In the genomic region with DNA sequence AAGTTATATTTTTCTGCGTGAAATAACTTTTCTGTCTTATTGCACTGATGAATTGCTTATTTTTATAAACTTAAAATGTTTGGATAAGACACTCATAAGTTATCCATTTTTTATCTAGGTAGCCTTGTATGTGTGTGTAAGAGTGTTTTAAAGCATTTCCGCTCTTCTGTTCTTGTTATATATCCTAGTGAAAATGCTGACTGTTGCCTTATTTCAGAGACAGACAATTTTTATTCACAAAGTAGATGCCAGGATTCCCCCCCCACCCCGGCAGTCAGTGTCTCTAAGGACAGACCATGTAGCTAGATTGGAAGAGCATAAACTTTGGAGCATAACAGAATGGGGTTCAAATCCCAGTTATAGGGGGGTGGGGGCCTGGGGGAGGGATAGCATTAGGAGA, we compare ENCODE assay signal across 8 cellular contexts. TPM values are rescaled to one million over a fixed set of nuclear protein-coding genes. Genes with fewer than 3 reads are reported as not detected.
DNase-seq lines count a peak whose midpoint lies in the region; ATAC-seq, FAIRE-seq and TF ChIP-seq lines count a peak whose summit lies in the region.
"Had no signal": no experiment of that assay in that cellular context is flagged by ENCODE, and none has a peak within 500 bp of the region (broad histone marks: within the 10 kb centered on the region; RNA-seq: fewer than 3 reads in every experiment).

No MANE protein-coding gene starts in this region.

- H3K27ac Mint-ChIP-seq in H9 (no peak overlapping the region; a peak in 1 of 7 replicates), endothelial cell (ENCODE audit: unreplicated experiment) (peak overlapping the region; percentile 52)

- intact Hi-C loops in sciatic nerve (cut with DNase I) (no loop called here), thyroid gland (cut with DNase I) (no loop called here)

- H3K27ac ChIP-seq in H9 (ENCODE audit: insufficient read length, low read depth, low read length) (no peak overlapping the region), parathyroid adenoma (no peak overlapping the region), thyroid gland (no peak overlapping the region)

- no peak overlapping the region for H2BK20ac ChIP-seq in H9 (ENCODE audit: low read depth, low read length, poor library complexity, severe bottlenecking)

- H3K27me3 Mint-ChIP-seq in H9 (ENCODE audit: low read depth) (peaks cover 2% of the 10 kb centered on the region; the same call in 1 of the 2 replicates), endothelial cell (ENCODE audit: unreplicated experiment) (no peaks in the 10 kb centered on the region)

- H3K27me3 ChIP-seq in H9 (ENCODE audit: insufficient read depth, low read length) (no peaks in the 10 kb centered on the region), parathyroid adenoma (ENCODE audit: control insufficient read depth, insufficient read depth, low read length) (no peaks in the 10 kb centered on the region), thyroid gland (no peaks in the 10 kb centered on the region)

- H3K18ac ChIP-seq in H9 (ENCODE audit: insufficient read length, low read depth, low read length): no peak overlapping the region

- WGBS in H9 (ENCODE audit: extremely low coverage, insufficient read length, low lambda C conversion rate): no CpG with 5 or more reads among the region's 3 CpGs
- 65 to 71% methylated on average over 3 of the region's 3 CpGs for WGBS in thyroid gland, 2 donors

- H2BK5ac ChIP-seq in H9 (ENCODE audit: insufficient read length, low read length): no peak overlapping the region

- no peak overlapping the region for H2BK12ac ChIP-seq in H9 (ENCODE audit: insufficient read length, low read depth, low read length)

- H3K9me3 ChIP-seq in H9 (ENCODE audit: control insufficient read depth, low read depth, low read length) (no peaks in the 10 kb centered on the region), parathyroid adenoma (ENCODE audit: control insufficient read depth, low read length) (no peaks in the 10 kb centered on the region), thyroid gland (no peaks in the 10 kb centered on the region)

- H3K23ac ChIP-seq in H9 (ENCODE audit: insufficient read length, low read depth, low read length): no peak overlapping the region

- DNase-seq in H9 (no peak), RKO (ENCODE audit: low spot score) (peak; percentile 61), endothelial cell (ENCODE audit: low spot score) (no peak), sciatic nerve (ENCODE audit: low spot score) (no peak), thyroid gland (no peak), D721Med (ENCODE audit: insufficient read length, low spot score) (no peak)
- DNase-seq: NCI-H510A had no signal

- peaks cover 27 to 35% of the 10 kb centered on the region in 2 experiments for H3K4me1 Mint-ChIP-seq in H9
- peaks cover 11% of the 10 kb centered on the region for H3K4me1 Mint-ChIP-seq in endothelial cell (ENCODE audit: unreplicated experiment)

- H3T11ph ChIP-seq in H9 (ENCODE audit: low read length): no peak overlapping the region

- H2BK15ac ChIP-seq in H9 (ENCODE audit: low read depth, low read length): no peak overlapping the region

- H3K36me3 Mint-ChIP-seq in H9 (ENCODE audit: insufficient read depth in 1 of 3, low read depth in 3 of 3): peaks cover 5 to 19% (median 16%) of the 10 kb centered on the region in 3 experiments; a peak in 6 of 7 replicates
- H3K36me3 Mint-ChIP-seq in endothelial cell (ENCODE audit: low read depth, unreplicated experiment): no peaks in the 10 kb centered on the region

- FAIRE-seq in D721Med (lab: Jason Lieb, UNC): no peak

- H3K9ac ChIP-seq in H9 (ENCODE audit: extremely low read depth, insufficient read length, low read length) (no peak overlapping the region), parathyroid adenoma (no peak overlapping the region)

- H3K4me1 ChIP-seq in H9 (ENCODE audit: insufficient read depth, low read length) (no peaks in the 10 kb centered on the region), parathyroid adenoma (peaks cover 5% of the 10 kb centered on the region), thyroid gland (peaks cover 12 to 20% of the 10 kb centered on the region in 2 donors)

- ATAC-seq in sciatic nerve: no peak

- H3K4ac ChIP-seq in H9 (ENCODE audit: low read depth, low read length): no peak overlapping the region

- no peak overlapping the region for H2AFZ ChIP-seq in H9 (ENCODE audit: low read length)
- no peak overlapping the region for H2AFZ ChIP-seq in parathyroid adenoma

- no peak overlapping the region for H3K56ac ChIP-seq in H9 (ENCODE audit: insufficient read length, low read depth, low read length)

- no peak for TF ChIP-seq POLR2A in thyroid gland (IDR thresholded peaks at IDR 0.05)

- H4K91ac ChIP-seq in H9 (ENCODE audit: insufficient read length, low read depth, low read length): no peak overlapping the region

- no peak overlapping the region for H3K14ac ChIP-seq in H9 (ENCODE audit: insufficient read depth, low read length)

- H3K9me3 Mint-ChIP-seq in H9: no peaks in the 10 kb centered on the region
- no peaks in the 10 kb centered on the region for H3K9me3 Mint-ChIP-seq in endothelial cell (ENCODE audit: unreplicated experiment)

- H3K36me3 ChIP-seq in parathyroid adenoma (ENCODE audit: control insufficient read depth, insufficient read depth, low read length): no peaks in the 10 kb centered on the region
- no peaks in the 10 kb centered on the region for H3K36me3 ChIP-seq in thyroid gland

- no peak overlapping the region for H4K8ac ChIP-seq in H9 (replicated peaks; ENCODE audit: insufficient read length, low read depth, low read length)

- peaks cover 5% of the 10 kb centered on the region for H3K23me2 ChIP-seq in H9 (ENCODE audit: insufficient read length, low read depth, low read length, poor library complexity, severe bottlenecking)

- H2AK5ac ChIP-seq in H9 (ENCODE audit: insufficient read length, low read length): no peak overlapping the region

- H3K4me2 ChIP-seq in H9 (ENCODE audit: insufficient read depth, insufficient read length, low read length) (no peak overlapping the region), parathyroid adenoma (ENCODE audit: low read length) (peak overlapping the region; percentile 87)

- H3K4me3 ChIP-seq in parathyroid adenoma (ENCODE audit: low read depth, low read length): no peak overlapping the region
- no peak overlapping the region for H3K4me3 ChIP-seq in thyroid gland (replicated peaks in 1 of 3)

- H3K79me2 ChIP-seq in H9 (ENCODE audit: insufficient read depth, low read length): peaks cover 29% of the 10 kb centered on the region; the same call in 1 of the 2 replicates
- peaks cover 25% of the 10 kb centered on the region for H3K79me2 ChIP-seq in parathyroid adenoma

- H4K5ac ChIP-seq in H9 (ENCODE audit: insufficient read length, low read depth, low read length): no peak overlapping the region

- H3K4me3 Mint-ChIP-seq in H9 (peak overlapping the region; percentile 95 to 98), endothelial cell (ENCODE audit: unreplicated experiment) (peak overlapping the region; percentile 95)

- no peak overlapping the region for H2BK120ac ChIP-seq in H9 (ENCODE audit: low read depth, low read length, poor library complexity, severe bottlenecking)

- H3K79me1 ChIP-seq in H9 (ENCODE audit: insufficient read depth, low read depth, low read length, poor library complexity, severe bottlenecking): no peaks in the 10 kb centered on the region

- no peaks in the 10 kb centered on the region for H4K20me1 ChIP-seq in H9 (ENCODE audit: control insufficient read depth, insufficient read depth, insufficient read length)

- TF ChIP-seq CTCF in H9 (conservative IDR thresholded peaks at IDR 0.05): no peak
- TF ChIP-seq CTCF in endothelial cell (IDR thresholded peaks at IDR 0.05; ENCODE audit: unreplicated experiment): no peak
- no peak for TF ChIP-seq CTCF in parathyroid adenoma (IDR thresholded peaks at IDR 0.05)
- TF ChIP-seq CTCF in thyroid gland (IDR thresholded peaks at IDR 0.05): no peak
- no peak for TF ChIP-seq CTCF in D721Med (IDR thresholded peaks at IDR 0.05; ENCODE audit: insufficient read depth, missing control alignments)

RNA-seq across cellular contexts. Expression of gene SMC3, which starts 1.6 kb away (rescaled TPM):
- total RNA-seq in H9 (2021): 80.6 and 82.4 TPM in 2 replicates
- 36.2 TPM for total RNA-seq in endothelial cell (ENCODE audit: unreplicated experiment)
- total RNA-seq in sciatic nerve: 48.6 TPM
- 10 to 100 TPM; 28.5 to 38.2 (median 30.8) TPM for total RNA-seq in thyroid gland
